Comparison of ENCODE assay signal across 8 cellular contexts in the genomic region with DNA sequence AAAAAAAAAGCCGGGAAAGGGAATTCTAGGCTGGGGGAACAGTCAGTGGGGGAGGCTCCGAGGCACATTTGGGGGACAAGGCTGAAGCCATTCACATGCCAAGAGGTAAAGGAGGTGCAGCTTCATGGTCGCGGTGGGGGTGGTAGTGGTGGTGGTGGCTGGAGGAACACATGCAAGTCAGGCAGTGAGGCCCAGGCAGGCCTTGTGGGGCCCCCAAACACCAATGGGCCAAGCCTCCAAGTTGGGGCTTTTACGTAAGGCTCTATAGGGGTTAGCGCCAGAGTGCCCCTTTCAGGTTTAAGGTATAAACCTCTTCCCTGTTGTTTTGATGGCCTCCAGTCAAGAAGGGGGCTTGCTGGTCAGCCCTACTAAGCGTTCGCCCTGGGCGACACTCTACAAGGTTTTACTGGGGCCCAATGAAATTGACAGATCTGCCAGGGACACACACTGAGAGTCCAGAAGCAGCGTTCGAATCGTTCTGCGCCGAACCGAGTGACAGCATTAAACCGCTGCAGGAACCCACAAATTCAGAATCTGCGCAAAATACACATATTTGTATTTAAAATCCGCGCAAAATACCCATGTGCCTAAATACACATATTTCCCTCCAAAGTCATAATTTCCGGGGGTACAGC. TPM values are rescaled to one million over a fixed set of nuclear protein-coding genes. Genes with fewer than 3 reads are reported as not detected.
A peak's percentile ranks its signal among the peaks of the same experiment; 100 is the strongest.
DNase-seq lines count a peak whose midpoint lies in the region; ATAC-seq, FAIRE-seq and TF ChIP-seq lines count a peak whose summit lies in the region.

No MANE protein-coding gene starts in this region.

- TF ChIP-seq CTCF in SK-N-SH (IDR thresholded peaks at IDR 0.05) (no peak), keratinocyte (optimal IDR thresholded peaks at IDR 0.05 in 1 of 3, IDR thresholded peaks at IDR 0.05 in 1 of 3, conservative IDR thresholded peaks at IDR 0.05 in 1 of 3; ENCODE audit: extremely low read depth in 1 of 3, insufficient read depth in 2 of 3, low read length in 3 of 3) (no peak), lower leg skin (IDR thresholded peaks at IDR 0.05) (no peak)

- no peak for ATAC-seq in SK-N-SH treated with all-trans-retinoic acid at 6 μM for 48 hours
- ATAC-seq in activated naive CD8-positive, alpha-beta T cell treated with anti-CD3 and anti-CD28 coated beads, Interleukin-2, amount 10 ng/mL, durations not matched to agents 7 days and 5 days (ENCODE audit: low read depth): no peak

- POLR2A ChIA-PET in SK-N-SH (lab: Yijun Ruan, JAX): interaction anchor here (0.5 to 2.0 kb wide), 11 partner anchors 15 to 1167 kb away, joined by 3 to 20 read pairs (median 4); partner anchors contain the start of genes ADISSP, CDC25B, CENPB and NOP56
- POLR2A ChIA-PET in activated naive CD8-positive, alpha-beta T cell treated with anti-CD3 and anti-CD28 coated beads, Interleukin-2, amount 10 ng/mL, durations not matched to agents 7 days and 5 days (lab: Charles Lee): interaction anchor here (0.6 to 4.0 kb wide), 14 partner anchors 8 to 551 kb away, joined by 3 to 52 read pairs (median 9); partner anchors contain the start of genes ADISSP, CDC25B, CENPB and MAVS

- intact Hi-C loops in lower leg skin (cut with DNase I; ENCODE audit: low total_unique reads): loop anchor here (2.0 kb wide), 1 partner anchor 33 kb away; the partner anchor contains the start of gene CENPB

- CTCF ChIA-PET in SK-N-SH (lab: Yijun Ruan, JAX): interaction anchor here (0.7 to 8.8 kb wide), 27 partner anchors 8 to 533 kb away, joined by 3 to 161 read pairs (median 7); partner anchors contain the start of genes ADISSP, CDC25B, CENPB and MAVS

- TF ChIP-seq POLR2A in lower leg skin (IDR thresholded peaks at IDR 0.05): no peak

- H3K4me3 Mint-ChIP-seq in activated naive CD8-positive, alpha-beta T cell treated with anti-CD3 and anti-CD28 coated beads, Interleukin-2, amount 10 ng/mL, durations not matched to agents 7 days and 5 days: peak overlapping the region; percentile 84

- H3K9me3 Mint-ChIP-seq in activated naive CD8-positive, alpha-beta T cell treated with anti-CD3 and anti-CD28 coated beads, Interleukin-2, amount 10 ng/mL, durations not matched to agents 7 days and 5 days: no peaks in the 10 kb centered on the region

- no peak for TF ChIP-seq EP300 in SK-N-SH (IDR thresholded peaks at IDR 0.05; ENCODE audit: borderline replicate concordance in 1 of 2, low read depth in 1 of 2, low read length in 1 of 2)

- dilution Hi-C loops in keratinocyte (cut with MboI; ENCODE audit: extremely low pct_ligation_motif_present, low sequenced_read_pairs): no loop called here

- H3K9me3 ChIP-seq in SK-N-SH: no peaks in the 10 kb centered on the region
- no peaks in the 10 kb centered on the region for H3K9me3 ChIP-seq in keratinocyte (ENCODE audit: control insufficient read depth, low read depth, low read length)

- no peaks in the 10 kb centered on the region for H3K9me2 ChIP-seq in SK-N-SH

- no peak for DNase-seq in SK-N-SH
- DNase-seq in activated naive CD8-positive, alpha-beta T cell treated with anti-CD3 and anti-CD28 coated beads, Interleukin-2, amount 10 ng/mL, durations not matched to agents 7 days and 5 days: no peak
- DNase-seq in keratinocyte (ENCODE audit: low read depth, low spot score): no peak
- DNase-seq in substantia nigra (lab: John Stamatoyannopoulos, UW): peak in 1 of 49 donors; percentile 46
- DNase-seq in lower leg skin (ENCODE audit: low spot score in 2 of 2): no peak
- DNase-seq in retina: no peak
- no peak for DNase-seq in NCI-H1105 treated with DMSO at 0.1 percent for 48 hours (lab: John Stamatoyannopoulos, UW)

- H3K4me1 ChIP-seq in SK-N-SH (ENCODE audit: control insufficient read depth in 1 of 2, insufficient read depth in 2 of 2, low read depth in 1 of 2, low read length in 1 of 2) (peaks cover 11 to 23% of the 10 kb centered on the region in 2 experiments; a peak in 2 of 4 replicates), keratinocyte (ENCODE audit: control insufficient read depth, extremely low read depth, insufficient read depth, low read length) (peaks cover 27% of the 10 kb centered on the region)

- FAIRE-seq in keratinocyte (lab: Jason Lieb, UNC): no peak

- no peaks in the 10 kb centered on the region for H4K20me1 ChIP-seq in SK-N-SH (ENCODE audit: insufficient read depth)
- no peaks in the 10 kb centered on the region for H4K20me1 ChIP-seq in keratinocyte (ENCODE audit: control insufficient read depth, extremely low read depth, insufficient read depth, low read length)

- H3K9me1 ChIP-seq in keratinocyte (ENCODE audit: control insufficient read depth, extremely low read depth, insufficient read depth, low read length): no peaks in the 10 kb centered on the region

- H2AFZ ChIP-seq in SK-N-SH (ENCODE audit: low read depth): peak overlapping the region; percentile 67; the same call in 1 of the 2 replicates
- H2AFZ ChIP-seq in keratinocyte (ENCODE audit: control insufficient read depth, low read length): peak overlapping the region; percentile 68

- H3K4me2 ChIP-seq in SK-N-SH: peak overlapping the region; percentile 91
- peak overlapping the region; percentile 87 for H3K4me2 ChIP-seq in keratinocyte (ENCODE audit: control insufficient read depth, extremely low read depth, insufficient read depth, low read depth, low read length)

- no peaks in the 10 kb centered on the region for H3F3A ChIP-seq in SK-N-SH (replicated peaks; ENCODE audit: insufficient read depth)

- peak overlapping the region; percentile 90 for H3K27ac Mint-ChIP-seq in activated naive CD8-positive, alpha-beta T cell treated with anti-CD3 and anti-CD28 coated beads, Interleukin-2, amount 10 ng/mL, durations not matched to agents 7 days and 5 days

- WGBS in SK-N-SH (ENCODE audit: low lambda C conversion rate): 79% methylated on average over 20 of the region's 20 CpGs
- WGBS in lower leg skin, 2 donors: 63 to 68% methylated on average over 20 of the region's 20 CpGs

- H3K36me3 Mint-ChIP-seq in activated naive CD8-positive, alpha-beta T cell treated with anti-CD3 and anti-CD28 coated beads, Interleukin-2, amount 10 ng/mL, durations not matched to agents 7 days and 5 days: peaks cover 2% of the 10 kb centered on the region

- H3K79me2 ChIP-seq in SK-N-SH (ENCODE audit: insufficient read depth) (peaks cover 17% of the 10 kb centered on the region), keratinocyte (ENCODE audit: control insufficient read depth, insufficient read depth, low read length) (peaks cover 8% of the 10 kb centered on the region)

- no peaks in the 10 kb centered on the region for H3K27me3 Mint-ChIP-seq in activated naive CD8-positive, alpha-beta T cell treated with anti-CD3 and anti-CD28 coated beads, Interleukin-2, amount 10 ng/mL, durations not matched to agents 7 days and 5 days

- peaks cover 44% of the 10 kb centered on the region for H3K4me1 Mint-ChIP-seq in activated naive CD8-positive, alpha-beta T cell treated with anti-CD3 and anti-CD28 coated beads, Interleukin-2, amount 10 ng/mL, durations not matched to agents 7 days and 5 days

- H3K4me3 ChIP-seq in SK-N-SH (ENCODE audit: low read depth in 2 of 2, low read length in 1 of 2) (peak overlapping the region; percentile 80 to 84), keratinocyte (ENCODE audit: control insufficient read depth in 2 of 3, extremely low read depth in 1 of 3, insufficient read depth in 2 of 3, low read depth in 1 of 3, low read length in 3 of 3) (peak overlapping the region; percentile 61 to 82 (median 82)), lower leg skin (ENCODE audit: low read depth, poor library complexity, severe bottlenecking) (no peak overlapping the region)

- no peak for TF ChIP-seq RAD21 in SK-N-SH (IDR thresholded peaks at IDR 0.05; ENCODE audit: low read length)

- H3K36me3 ChIP-seq in SK-N-SH (replicated peaks in 1 of 2; ENCODE audit: control insufficient read depth in 1 of 2, insufficient read depth in 2 of 2, low read length in 1 of 2) (peaks cover 12 to 21% of the 10 kb centered on the region in 2 experiments), keratinocyte (ENCODE audit: control insufficient read depth in 2 of 2, extremely low read depth in 1 of 2, insufficient read depth in 2 of 2, low read length in 2 of 2) (peaks cover 8 to 15% of the 10 kb centered on the region in 2 experiments)

- H3K27ac ChIP-seq in SK-N-SH (ENCODE audit: low read depth in 2 of 2, low read length in 1 of 2) (peak overlapping the region; percentile 92 to 97), keratinocyte (ENCODE audit: control insufficient read depth, insufficient read depth, low read length) (peak overlapping the region; percentile 96), substantia nigra (ENCODE audit: low read depth, low read length, poor library complexity, severe bottlenecking) (peak overlapping the region; percentile 100)

- H3K9ac ChIP-seq in SK-N-SH (peak overlapping the region; percentile 93), keratinocyte (ENCODE audit: control insufficient read depth, extremely low read depth, insufficient read depth, low read length) (peak overlapping the region; percentile 93)

- no peaks in the 10 kb centered on the region for H3K27me3 ChIP-seq in SK-N-SH (ENCODE audit: insufficient read depth)
- H3K27me3 ChIP-seq in keratinocyte (ENCODE audit: control insufficient read depth, extremely low read depth, insufficient read depth, low read length): no peaks in the 10 kb centered on the region

RNA-seq across cellular contexts. Expression of gene AP5S1, which starts 0.8 kb away (rescaled TPM):
- polyA plus RNA-seq in SK-N-SH (2012; rRNA removed) (8.6 and 10.3 TPM in 2 replicates), keratinocyte (4.3 to 9.0 TPM (median 5.2 TPM) in 3 replicates)
- 4.7 and 6.5 TPM in 2 replicates for polyA plus RNA-seq in SK-N-SH (2012; cell fraction: cytosol; rRNA removed)
- 9.7 and 10.8 TPM in 2 replicates for polyA plus RNA-seq in SK-N-SH (2012; cell fraction: nucleus; rRNA removed)
- total RNA-seq in activated naive CD8-positive, alpha-beta T cell treated with anti-CD3 and anti-CD28 coated beads, Interleukin-2, amount 10 ng/mL, durations not matched to agents 7 days and 5 days: 10 to 100 TPM; 11.1 to 12.5 TPM
- polyA plus RNA-seq in keratinocyte (2011; ENCODE audit: low read depth): 0.51 TPM
- 4.2 and 7.7 TPM in 2 replicates for polyA plus RNA-seq in keratinocyte (2011; cell fraction: cytosol; rRNA removed)
- 4.5 and 6.2 TPM in 2 replicates for polyA plus RNA-seq in keratinocyte (2011; cell fraction: nucleus; rRNA removed)
- polyA plus RNA-seq in keratinocyte (2012; ENCODE audit: low replicate concordance): 3.2 and 9.7 TPM in 2 replicates
- 5.6 to 13.5 TPM (median 6.1 TPM) in 3 replicates for polyA minus RNA-seq in keratinocyte
- polyA minus RNA-seq in keratinocyte (2011; cell fraction: cytosol; rRNA and poly(A)+ RNA removed): 9.8 TPM
- polyA minus RNA-seq in keratinocyte (2011; cell fraction: nucleus; rRNA and poly(A)+ RNA removed): 5.9 and 7.0 TPM in 2 replicates
- 10 to 100 TPM in 2 of 4 donors, 1 to 10 TPM in 2; 7.7 to 16.8 (median 10.5) TPM for total RNA-seq in lower leg skin

RNA-seq across cellular contexts. Expression of gene CDC25B, which starts 23.4 kb away (rescaled TPM):
- polyA plus RNA-seq in SK-N-SH (2012; rRNA removed) (41.5 and 56.5 TPM in 2 replicates), keratinocyte (15.0 to 41.5 TPM (median 23.5 TPM) in 3 replicates)
- 26.5 and 35.3 TPM in 2 replicates for polyA plus RNA-seq in SK-N-SH (2012; cell fraction: cytosol; rRNA removed)
- polyA plus RNA-seq in SK-N-SH (2012; cell fraction: nucleus; rRNA removed): 173 and 208 TPM in 2 replicates
- 100 to 1,000 TPM; 263 to 264 TPM for total RNA-seq in activated naive CD8-positive, alpha-beta T cell treated with anti-CD3 and anti-CD28 coated beads, Interleukin-2, amount 10 ng/mL, durations not matched to agents 7 days and 5 days
- 35.9 TPM for polyA plus RNA-seq in keratinocyte (2011; ENCODE audit: low read depth)
- polyA plus RNA-seq in keratinocyte (2011; cell fraction: cytosol; rRNA removed): 31.9 and 57.1 TPM in 2 replicates
- 89.9 and 117 TPM in 2 replicates for polyA plus RNA-seq in keratinocyte (2011; cell fraction: nucleus; rRNA removed)
- polyA plus RNA-seq in keratinocyte (2012; ENCODE audit: low replicate concordance): 14.3 and 38.5 TPM in 2 replicates
- polyA minus RNA-seq in keratinocyte: 19.1 to 77.3 TPM (median 28.9 TPM) in 3 replicates
- polyA minus RNA-seq in keratinocyte (2011; cell fraction: cytosol; rRNA and poly(A)+ RNA removed): 34.5 TPM
- 18.8 and 36.4 TPM in 2 replicates for polyA minus RNA-seq in keratinocyte (2011; cell fraction: nucleus; rRNA and poly(A)+ RNA removed)
- 10 to 100 TPM; 13.5 to 23.2 (median 18.5) TPM for total RNA-seq in lower leg skin

RNA-seq across cellular contexts. Expression of gene MAVS, which starts 27.1 kb away (rescaled TPM):
- polyA plus RNA-seq in SK-N-SH (2012; rRNA removed) (9.1 and 10.5 TPM in 2 replicates), keratinocyte (15.1 to 17.2 TPM (median 17.1 TPM) in 3 replicates)
- polyA plus RNA-seq in SK-N-SH (2012; cell fraction: cytosol; rRNA removed): 5.1 and 6.6 TPM in 2 replicates
- polyA plus RNA-seq in SK-N-SH (2012; cell fraction: nucleus; rRNA removed): 22.6 and 28.8 TPM in 2 replicates
- 10 to 100 TPM; 36.3 to 36.8 TPM for total RNA-seq in activated naive CD8-positive, alpha-beta T cell treated with anti-CD3 and anti-CD28 coated beads, Interleukin-2, amount 10 ng/mL, durations not matched to agents 7 days and 5 days
- 3.3 TPM for polyA plus RNA-seq in keratinocyte (2011; ENCODE audit: low read depth)
- 14.2 and 15.5 TPM in 2 replicates for polyA plus RNA-seq in keratinocyte (2011; cell fraction: cytosol; rRNA removed)
- 36.0 and 44.7 TPM in 2 replicates for polyA plus RNA-seq in keratinocyte (2011; cell fraction: nucleus; rRNA removed)
- polyA plus RNA-seq in keratinocyte (2012; ENCODE audit: low replicate concordance): 10.8 and 20.9 TPM in 2 replicates
- polyA minus RNA-seq in keratinocyte: 33.8 to 60.2 TPM (median 36.5 TPM) in 3 replicates
- polyA minus RNA-seq in keratinocyte (2011; cell fraction: cytosol; rRNA and poly(A)+ RNA removed): 26.3 TPM
- 21.2 and 32.6 TPM in 2 replicates for polyA minus RNA-seq in keratinocyte (2011; cell fraction: nucleus; rRNA and poly(A)+ RNA removed)
- 10 to 100 TPM; 17.2 to 28.2 (median 27.1) TPM for total RNA-seq in lower leg skin

RNA-seq across cellular contexts. Expression of gene CENPB, which starts 33.0 kb away (rescaled TPM):
- polyA plus RNA-seq in SK-N-SH (2012; rRNA removed) (37.6 and 41.2 TPM in 2 replicates), keratinocyte (18.1 to 22.3 TPM (median 22.0 TPM) in 3 replicates)
- polyA plus RNA-seq in SK-N-SH (2012; cell fraction: cytosol; rRNA removed): 29.8 and 39.9 TPM in 2 replicates
- polyA plus RNA-seq in SK-N-SH (2012; cell fraction: nucleus; rRNA removed): 26.3 and 35.2 TPM in 2 replicates
- total RNA-seq in activated naive CD8-positive, alpha-beta T cell treated with anti-CD3 and anti-CD28 coated beads, Interleukin-2, amount 10 ng/mL, durations not matched to agents 7 days and 5 days: 10 to 100 TPM; 63.3 to 65.7 TPM
- polyA plus RNA-seq in keratinocyte (2011; ENCODE audit: low read depth): 20.5 TPM
- polyA plus RNA-seq in keratinocyte (2011; cell fraction: cytosol; rRNA removed): 14.2 and 31.9 TPM in 2 replicates
- 19.2 and 26.9 TPM in 2 replicates for polyA plus RNA-seq in keratinocyte (2011; cell fraction: nucleus; rRNA removed)
- 19.4 and 51.1 TPM in 2 replicates for polyA plus RNA-seq in keratinocyte (2012; ENCODE audit: low replicate concordance)
- polyA minus RNA-seq in keratinocyte: 19.1 to 48.1 TPM (median 20.0 TPM) in 3 replicates
- 59.7 TPM for polyA minus RNA-seq in keratinocyte (2011; cell fraction: cytosol; rRNA and poly(A)+ RNA removed)
- polyA minus RNA-seq in keratinocyte (2011; cell fraction: nucleus; rRNA and poly(A)+ RNA removed): 16.1 and 19.6 TPM in 2 replicates
- 100 to 1,000 TPM in 2 of 4 donors, 10 to 100 TPM in 2; 94.4 to 109 (median 99.8) TPM for total RNA-seq in lower leg skin

RNA-seq across cellular contexts. Expression of gene SPEF1, which starts 38.3 kb away (rescaled TPM):
- polyA plus RNA-seq in SK-N-SH (2012; rRNA removed) (1.6 and 1.8 TPM in 2 replicates), keratinocyte (0.06 to 0.09 TPM (median 0.07 TPM) in 3 replicates)
- polyA plus RNA-seq in SK-N-SH (2012; cell fraction: cytosol; rRNA removed): 1.1 and 1.4 TPM in 2 replicates
- 4.5 and 5.8 TPM in 2 replicates for polyA plus RNA-seq in SK-N-SH (2012; cell fraction: nucleus; rRNA removed)
- total RNA-seq in activated naive CD8-positive, alpha-beta T cell treated with anti-CD3 and anti-CD28 coated beads, Interleukin-2, amount 10 ng/mL, durations not matched to agents 7 days and 5 days: not detected
- polyA plus RNA-seq in keratinocyte (2011; ENCODE audit: low read depth): not detected
- polyA plus RNA-seq in keratinocyte (2011; cell fraction: cytosol; rRNA removed): 0.06 TPM in 1 of 2 replicates, not detected in the other
- polyA plus RNA-seq in keratinocyte (2011; cell fraction: nucleus; rRNA removed): 0.15 TPM in 2 replicates
- not detected in 2 replicates for polyA plus RNA-seq in keratinocyte (2012; ENCODE audit: low replicate concordance)
- not detected in 3 replicates for polyA minus RNA-seq in keratinocyte
- not detected for polyA minus RNA-seq in keratinocyte (2011; cell fraction: cytosol; rRNA and poly(A)+ RNA removed)
- polyA minus RNA-seq in keratinocyte (2011; cell fraction: nucleus; rRNA and poly(A)+ RNA removed): not detected in 2 replicates
- total RNA-seq in lower leg skin: under 1 TPM in 1 of 4 donors, not detected in 3; 0.13 TPM

Comparison
In these comparisons a context has a peak if more than half of its experiments do, and no peak if none do; other contexts are left out.
1. RNA of gene CDC25B, which starts 23.4 kb away (total RNA-seq): 263 to 264 TPM in activated naive CD8-positive, alpha-beta T cell treated with anti-CD3 and anti-CD28 coated beads, Interleukin-2, amount 10 ng/mL, durations not matched to agents 7 days and 5 days; 13.5 to 23.2 TPM in lower leg skin; every median in the first group is over 10 times any median in the second.
2. Peak in every context shown above with its lines, with median percentiles within 50 percentile points of each other: H3K27ac ChIP-seq.